9 cellular contexts compared by ENCODE assay signal in the genomic region with DNA sequence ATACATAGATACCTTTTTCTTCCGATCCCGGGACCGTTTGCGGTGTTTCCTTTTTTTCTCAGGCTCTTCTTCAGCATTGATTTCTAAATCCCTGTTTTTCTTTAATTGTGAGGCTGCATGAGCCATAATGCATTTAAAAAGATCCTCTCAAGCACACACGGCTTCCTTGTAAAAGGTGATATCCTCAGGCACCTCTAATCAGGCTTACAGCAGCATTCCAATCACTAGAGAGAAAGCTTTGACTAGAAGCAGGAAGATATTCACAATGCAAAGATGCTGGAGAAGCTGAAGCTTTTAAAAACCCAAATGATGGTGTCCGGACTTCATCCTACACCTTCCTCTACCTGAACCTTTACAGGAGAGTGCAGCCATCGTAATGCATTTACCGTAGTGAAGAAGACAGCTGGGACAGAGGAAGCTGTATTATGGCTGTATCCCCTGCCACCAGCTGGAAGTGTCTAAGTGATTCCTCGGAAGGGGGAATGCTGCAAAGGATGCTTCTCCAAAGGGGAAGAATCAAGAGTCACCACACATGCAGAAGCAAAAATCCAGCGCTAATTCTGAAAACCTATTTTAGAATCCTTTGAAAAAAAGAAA. TPM values are rescaled to one million over a fixed set of nuclear protein-coding genes. Genes with fewer than 3 reads are reported as not detected.
DNase-seq lines count a peak whose midpoint lies in the region; TF ChIP-seq lines count a peak whose summit lies in the region.
"Had no signal": no experiment of that assay in that cellular context is flagged by ENCODE, and none has a peak within 500 bp of the region (broad histone marks: within the 10 kb centered on the region; RNA-seq: fewer than 3 reads in every experiment).

A gene (minus strand): TSS at position 463 of the 597 bp plus-strand sequence. CDS start 337 bp downstream, at position 126.

- H3K36me3 Mint-ChIP-seq in H9 (ENCODE audit: insufficient read depth in 1 of 3, low read depth in 3 of 3), result no peaks in the 10 kb centered on the region
- no peaks in the 10 kb centered on the region for H3K36me3 Mint-ChIP-seq in activated T-helper 1 cell treated with anti-CD3 and anti-CD28 coated beads, Interleukin-12 subunit alpha, Interleukin-12 subunit beta, Interleukin-2, Interleukin-4 antibody, amounts not matched to agents 30 ng/mL and 10 ng/mL and 1 ng/mL, durations not matched to agents 14 hours and 24 hours and 36 hours (ENCODE audit: low read depth)

- H3K23ac ChIP-seq in H9 (ENCODE audit: insufficient read length, low read depth, low read length) (no peak within 1 kb of the TSS), trophoblast cell (ENCODE audit: low read length) (no peak within 1 kb of the TSS)

- H3K9me3 Mint-ChIP-seq in H9, result no peaks in the 10 kb centered on the region
- H3K9me3 Mint-ChIP-seq in activated T-helper 1 cell treated with anti-CD3 and anti-CD28 coated beads, Interleukin-12 subunit alpha, Interleukin-12 subunit beta, Interleukin-2, Interleukin-4 antibody, amounts not matched to agents 30 ng/mL and 10 ng/mL and 1 ng/mL, durations not matched to agents 14 hours and 24 hours and 36 hours, result no peaks in the 10 kb centered on the region

- no CpG with 5 or more reads among the region's 10 CpGs for WGBS in H9 (ENCODE audit: extremely low coverage, insufficient read length, low lambda C conversion rate)
- no CpG with 5 or more reads among the region's 10 CpGs for WGBS in trophoblast cell (ENCODE audit: extremely low coverage, insufficient coverage, insufficient read length)

- H3K4me1 ChIP-seq in H9 (ENCODE audit: insufficient read depth, low read length) (peaks cover 10% of the 10 kb centered on the region), skeletal muscle tissue (ENCODE audit: control insufficient read depth in 3 of 3, insufficient read depth in 3 of 3, low read length in 3 of 3) (peaks cover 0 to 11% (median 7%) of the 10 kb centered on the region in 3 donors), trophoblast cell (ENCODE audit: control insufficient read depth in 1 of 2, insufficient read depth in 2 of 2, low read length in 2 of 2) (peaks cover 0 to 6% of the 10 kb centered on the region in 2 experiments)

- H2AK5ac ChIP-seq in H9 (ENCODE audit: insufficient read length, low read length) (no peak within 1 kb of the TSS), trophoblast cell (ENCODE audit: low read length) (no peak within 1 kb of the TSS)

- no peaks in the 10 kb centered on the region for H3K23me2 ChIP-seq in H9 (ENCODE audit: insufficient read length, low read depth, low read length, poor library complexity, severe bottlenecking)

- no peak within 1 kb of the TSS for H3K4me2 ChIP-seq in H9 (ENCODE audit: insufficient read depth, insufficient read length, low read length)
- H3K4me2 ChIP-seq in trophoblast cell (ENCODE audit: low read length), result no peak within 1 kb of the TSS

- no peaks in the 10 kb centered on the region for H3K36me3 ChIP-seq in kidney epithelial cell (ENCODE audit: control insufficient read depth, insufficient read depth, low read length)
- H3K36me3 ChIP-seq in skeletal muscle tissue (ENCODE audit: control insufficient read depth in 3 of 3, insufficient read depth in 3 of 3, low read length in 3 of 3), result no peaks in the 10 kb centered on the region
- no peaks in the 10 kb centered on the region for H3K36me3 ChIP-seq in trophoblast cell (ENCODE audit: control insufficient read depth in 1 of 2, insufficient read depth in 2 of 2, low read length in 2 of 2)

- peak within 1 kb of the TSS in 1 of 2 experiments; percentile 5; a peak in 2 of 5 replicates for H3K4me3 Mint-ChIP-seq in H9
- no peak within 1 kb of the TSS for H3K4me3 Mint-ChIP-seq in activated T-helper 1 cell treated with anti-CD3 and anti-CD28 coated beads, Interleukin-12 subunit alpha, Interleukin-12 subunit beta, Interleukin-2, Interleukin-4 antibody, amounts not matched to agents 30 ng/mL and 10 ng/mL and 1 ng/mL, durations not matched to agents 14 hours and 24 hours and 36 hours

- H3K79me2 ChIP-seq in H9 (ENCODE audit: insufficient read depth, low read length) (no peaks in the 10 kb centered on the region), trophoblast cell (ENCODE audit: control insufficient read depth, insufficient read depth, low read length, poor library complexity) (no peaks in the 10 kb centered on the region)

- H3K18ac ChIP-seq in H9 (ENCODE audit: insufficient read length, low read depth, low read length) (no peak within 1 kb of the TSS), trophoblast cell (ENCODE audit: low read length) (no peak within 1 kb of the TSS)

- no peak for TF ChIP-seq CTCF in H9 (conservative IDR thresholded peaks at IDR 0.05)
- no peak for TF ChIP-seq CTCF in kidney epithelial cell (IDR thresholded peaks at IDR 0.05; ENCODE audit: insufficient read depth, low read length, poor library complexity, severe bottlenecking)

- H3K27me3 Mint-ChIP-seq in H9 (ENCODE audit: low read depth), result no peaks in the 10 kb centered on the region; the same call in 1 of the 2 replicates
- no peaks in the 10 kb centered on the region for H3K27me3 Mint-ChIP-seq in activated T-helper 1 cell treated with anti-CD3 and anti-CD28 coated beads, Interleukin-12 subunit alpha, Interleukin-12 subunit beta, Interleukin-2, Interleukin-4 antibody, amounts not matched to agents 30 ng/mL and 10 ng/mL and 1 ng/mL, durations not matched to agents 14 hours and 24 hours and 36 hours (ENCODE audit: insufficient read depth)

- H3K79me1 ChIP-seq in H9 (ENCODE audit: insufficient read depth, low read depth, low read length, poor library complexity, severe bottlenecking) (no peaks in the 10 kb centered on the region), trophoblast cell (ENCODE audit: low read length) (no peaks in the 10 kb centered on the region)

- H3K27ac ChIP-seq in H9 (ENCODE audit: insufficient read length, low read depth, low read length) (no peak within 1 kb of the TSS), skeletal muscle tissue (ENCODE audit: low read depth, low read length) (no peak within 1 kb of the TSS), trophoblast cell (ENCODE audit: low read depth, low read length) (no peak within 1 kb of the TSS)

- H3K9ac ChIP-seq in H9 (ENCODE audit: extremely low read depth, insufficient read length, low read length) (no peak within 1 kb of the TSS), skeletal muscle tissue (ENCODE audit: low read depth in 1 of 3, low read length in 3 of 3) (no peak within 1 kb of the TSS), trophoblast cell (ENCODE audit: low read length) (no peak within 1 kb of the TSS)

- H2BK20ac ChIP-seq in H9 (ENCODE audit: low read depth, low read length, poor library complexity, severe bottlenecking), result no peak within 1 kb of the TSS

- intact Hi-C loops in activated T-helper 1 cell treated with anti-CD3 and anti-CD28 coated beads, Interleukin-12 subunit alpha, Interleukin-12 subunit beta, Interleukin-2, Interleukin-4 antibody, amounts not matched to agents 30 ng/mL and 10 ng/mL and 1 ng/mL, durations not matched to agents 14 hours and 24 hours and 36 hours (cut with micrococcal nuclease), result no loop called here

- H2BK15ac ChIP-seq in H9 (ENCODE audit: low read depth, low read length), result no peak within 1 kb of the TSS

- no peak within 1 kb of the TSS for H4K12ac ChIP-seq in trophoblast cell (ENCODE audit: low read depth, low read length)

- H3K27ac Mint-ChIP-seq in H9, result peak within 1 kb of the TSS in 2 of 3 experiments; percentile 72 to 84; a peak in 5 of 7 replicates
- H3K27ac Mint-ChIP-seq in activated T-helper 1 cell treated with anti-CD3 and anti-CD28 coated beads, Interleukin-12 subunit alpha, Interleukin-12 subunit beta, Interleukin-2, Interleukin-4 antibody, amounts not matched to agents 30 ng/mL and 10 ng/mL and 1 ng/mL, durations not matched to agents 14 hours and 24 hours and 36 hours, result peak within 1 kb of the TSS; percentile 59

- H2BK12ac ChIP-seq in H9 (ENCODE audit: insufficient read length, low read depth, low read length) (no peak within 1 kb of the TSS), trophoblast cell (ENCODE audit: low read length) (no peak within 1 kb of the TSS)

- H3K56ac ChIP-seq in H9 (ENCODE audit: insufficient read length, low read depth, low read length), result no peak within 1 kb of the TSS

- no peak for DNase-seq in H9
- DNase-seq in activated T-helper 1 cell treated with anti-CD3 and anti-CD28 coated beads, Interleukin-12 subunit alpha, Interleukin-12 subunit beta, Interleukin-2, Interleukin-4 antibody, amounts not matched to agents 30 ng/mL and 10 ng/mL and 1 ng/mL, durations not matched to agents 14 hours and 24 hours and 36 hours (ENCODE audit: low spot score), result no peak
- no peak for DNase-seq in kidney epithelial cell (ENCODE audit: low read depth)
- no peak for DNase-seq in SIG-M5 treated with dmso at 0.1 percent for 504 hours (lab: John Stamatoyannopoulos, UW; ENCODE audit: unreplicated experiment)
- no peak for DNase-seq in activated CD4-positive, CD25-positive, alpha-beta regulatory T cell treated with anti-CD3 and anti-CD28 coated beads, Interleukin-2, amount 50 U/mL, for 72 hours
- DNase-seq in NCI-H1105 treated with DMSO at 0.1 percent for 48 hours (lab: John Stamatoyannopoulos, UW), result no peak
- no peak for DNase-seq in trophoblast cell
- DNase-seq: NCI-H1436 had no signal

- no peak within 1 kb of the TSS for H2BK120ac ChIP-seq in H9 (ENCODE audit: low read depth, low read length, poor library complexity, severe bottlenecking)
- no peak within 1 kb of the TSS for H2BK120ac ChIP-seq in trophoblast cell (ENCODE audit: insufficient read depth, low read length, poor library complexity)

- H4K20me1 ChIP-seq in H9 (ENCODE audit: control insufficient read depth, insufficient read depth, insufficient read length), result no peaks in the 10 kb centered on the region

- no peak within 1 kb of the TSS for H3T11ph ChIP-seq in H9 (ENCODE audit: low read length)

- H4K5ac ChIP-seq in H9 (ENCODE audit: insufficient read length, low read depth, low read length), result no peak within 1 kb of the TSS

- H3K9me3 ChIP-seq in H9 (ENCODE audit: control insufficient read depth, low read depth, low read length) (no peaks in the 10 kb centered on the region), skeletal muscle tissue (ENCODE audit: control insufficient read depth in 3 of 3, low read length in 3 of 3) (no peaks in the 10 kb centered on the region), trophoblast cell (ENCODE audit: insufficient read depth, low read depth, low read length) (no peaks in the 10 kb centered on the region)

- H3K27me3 ChIP-seq in H9 (ENCODE audit: insufficient read depth, low read length) (no peaks in the 10 kb centered on the region; the same call in 1 of the 2 replicates), kidney epithelial cell (ENCODE audit: control insufficient read depth, insufficient read depth, low read length) (no peaks in the 10 kb centered on the region), skeletal muscle tissue (ENCODE audit: control insufficient read depth in 3 of 3, insufficient read depth in 3 of 3, low read length in 3 of 3) (no peaks in the 10 kb centered on the region), trophoblast cell (ENCODE audit: insufficient read depth, low read length) (no peaks in the 10 kb centered on the region)

- H3K14ac ChIP-seq in H9 (ENCODE audit: insufficient read depth, low read length) (no peak within 1 kb of the TSS), trophoblast cell (ENCODE audit: low read length) (no peak within 1 kb of the TSS)

- peaks cover 29 to 39% of the 10 kb centered on the region in 2 experiments for H3K4me1 Mint-ChIP-seq in H9
- H3K4me1 Mint-ChIP-seq in activated T-helper 1 cell treated with anti-CD3 and anti-CD28 coated beads, Interleukin-12 subunit alpha, Interleukin-12 subunit beta, Interleukin-2, Interleukin-4 antibody, amounts not matched to agents 30 ng/mL and 10 ng/mL and 1 ng/mL, durations not matched to agents 14 hours and 24 hours and 36 hours (ENCODE audit: low read depth), result peaks cover 22% of the 10 kb centered on the region

- H2BK5ac ChIP-seq in H9 (ENCODE audit: insufficient read length, low read length) (no peak within 1 kb of the TSS), trophoblast cell (ENCODE audit: low read depth, low read length, poor library complexity) (no peak within 1 kb of the TSS)

- H3K4ac ChIP-seq in H9 (ENCODE audit: low read depth, low read length) (no peak within 1 kb of the TSS), trophoblast cell (ENCODE audit: low read depth, low read length) (no peak within 1 kb of the TSS)

- H4K91ac ChIP-seq in H9 (ENCODE audit: insufficient read length, low read depth, low read length) (no peak within 1 kb of the TSS), trophoblast cell (ENCODE audit: low read depth, low read length) (no peak within 1 kb of the TSS)

- H4K8ac ChIP-seq in H9 (replicated peaks; ENCODE audit: insufficient read length, low read depth, low read length) (no peak within 1 kb of the TSS), trophoblast cell (ENCODE audit: low read depth, low read length) (no peak within 1 kb of the TSS)

- H2AFZ ChIP-seq in H9 (ENCODE audit: low read length) (no peak within 1 kb of the TSS), trophoblast cell (ENCODE audit: insufficient read depth, low read length, poor library complexity) (no peak within 1 kb of the TSS)

- H3K4me3 ChIP-seq in kidney epithelial cell (ENCODE audit: low read depth, low read length) (no peak within 1 kb of the TSS), skeletal muscle tissue (ENCODE audit: low read length in 3 of 3) (no peak within 1 kb of the TSS), trophoblast cell (ENCODE audit: low read depth, low read length) (no peak within 1 kb of the TSS)

RNA-seq across cellular contexts. Expression of the gene that starts here (rescaled TPM):
- total RNA-seq in H9 (2021) (56.0 and 59.6 TPM in 2 replicates), kidney epithelial cell (5.1 and 14.8 TPM in 2 replicates), skeletal muscle tissue (110 TPM)
- total RNA-seq in activated T-helper 1 cell treated with anti-CD3 and anti-CD28 coated beads, Interleukin-12 subunit alpha, Interleukin-12 subunit beta, Interleukin-2, Interleukin-4 antibody, amounts not matched to agents 30 ng/mL and 10 ng/mL and 1 ng/mL, durations not matched to agents 14 hours and 24 hours and 36 hours, result 26.8 and 27.9 TPM in 2 replicates
- polyA plus RNA-seq in trophoblast cell (2013), result 59.8 and 70.8 TPM in 2 replicates
